ENCODE assay signal across 3 cellular contexts in genomic region chr2:96061197-96061817, GRCh38. TPM values are rescaled to one million over a fixed set of nuclear protein-coding genes. Genes with fewer than 3 reads are reported as not detected.
"Had no signal": no experiment of that assay in that cellular context is flagged by ENCODE, and none has a peak within 500 bp of the region (broad histone marks: within the 10 kb centered on the region; RNA-seq: fewer than 3 reads in every experiment).

No MANE protein-coding gene starts in this region.

RNA-seq across cellular contexts. Expression of gene GPAT2, which starts 26.6 kb away (rescaled TPM):
- total RNA-seq: SJSA1 had no signal
- polyA plus RNA-seq: SK-N-SH had no signal

RNA-seq across cellular contexts. Expression of gene ADRA2B, which starts 55.1 kb away (rescaled TPM):
- total RNA-seq: bronchial epithelial cell, SJSA1 had no signal
- polyA plus RNA-seq: SK-N-SH had no signal
